8 cellular contexts compared by ENCODE assay signal in genomic region chr17:46400543-46400942, GRCh38. TPM values are rescaled to one million over a fixed set of nuclear protein-coding genes. Genes with fewer than 3 reads are reported as not detected.
DNase-seq lines count a peak whose midpoint lies in the region; ATAC-seq, FAIRE-seq and TF ChIP-seq lines count a peak whose summit lies in the region.
"Not testable (repeated sequence)": the region's sequence is repeated elsewhere in the genome, so short reads cannot be mapped to it uniquely, and the experiment has no call there.

No MANE protein-coding gene starts in this region.

- peak; percentile 98 for FAIRE-seq in astrocyte (lab: Jason Lieb, UNC)
- peak; percentile 50 for FAIRE-seq in urothelium cell line (lab: Jason Lieb, UNC)

- H4K5ac ChIP-seq in IMR-90 (ENCODE audit: low read depth, low read length) = not testable (repeated sequence)

- not testable (repeated sequence) for H3K27ac ChIP-seq in IMR-90 (ENCODE audit: insufficient read depth, low read length); Panc1 (ENCODE audit: low read length); astrocyte (ENCODE audit: low read depth, low read length); psoas muscle; thoracic aorta

- DNase-seq in HFFc6 = peak; percentile 65
- not testable (repeated sequence) for DNase-seq in IMR-90; Panc1 (ENCODE audit: low read depth, low spot score); astrocyte (ENCODE audit: low read depth); left ventricle myocardium superior; psoas muscle; thoracic aorta (ENCODE audit: low spot score); urothelium cell line (ENCODE audit: low spot score)

- in situ Hi-C loops in IMR-90 (cut with MboI; ENCODE audit: low sequenced_read_pairs); Panc1 (cut with HindIII; ENCODE audit: low pct_unique_long_range_greater_than_20kb, low sequenced_read_pairs): not testable (repeated sequence)

- H3K4ac ChIP-seq in IMR-90 (ENCODE audit: low read depth, low read length) = not testable (repeated sequence)

- not testable (repeated sequence) for H3K4me1 Mint-ChIP-seq in HFFc6 (ENCODE audit: low read depth); astrocyte (ENCODE audit: low read depth, unreplicated experiment)

- H3K79me2 ChIP-seq in astrocyte (ENCODE audit: insufficient read depth, low read length) = not testable (repeated sequence)

- not testable (repeated sequence) for H4K20me1 ChIP-seq in IMR-90 (ENCODE audit: insufficient read depth, low read length); astrocyte (ENCODE audit: insufficient read depth, low read length)

- not testable (repeated sequence) for H2BK15ac ChIP-seq in IMR-90 (ENCODE audit: low read depth, low read length)

- not testable (repeated sequence) for H4K8ac ChIP-seq in IMR-90 (ENCODE audit: low read depth in 2 of 2, low read length in 2 of 2)

- not testable (repeated sequence) for TF ChIP-seq POLR2A in IMR-90 (IDR thresholded peaks at IDR 0.05; ENCODE audit: low read depth, low read length)

- not testable (repeated sequence) for H2AFZ ChIP-seq in IMR-90 (replicated peaks; ENCODE audit: low read length, poor library complexity); astrocyte (ENCODE audit: low read depth, low read length)

- not testable (repeated sequence) for H2BK5ac ChIP-seq in IMR-90 (ENCODE audit: low read depth, low read length, poor library complexity, severe bottlenecking)

- not testable (repeated sequence) for H2BK120ac ChIP-seq in IMR-90 (ENCODE audit: low read depth, low read length)

- H3K4me2 ChIP-seq in IMR-90 (ENCODE audit: low read depth, low read length); astrocyte (ENCODE audit: low read length): not testable (repeated sequence)

- dilution Hi-C loops in IMR-90 (cut with HindIII; ENCODE audit: low sequenced_read_pairs, unreplicated experiment) = not testable (repeated sequence)

- not testable (repeated sequence) for H3K14ac ChIP-seq in IMR-90 (replicated peaks; ENCODE audit: low read depth, low read length)

- H4K91ac ChIP-seq in IMR-90 (ENCODE audit: insufficient read depth, low read depth, low read length) = not testable (repeated sequence)

- not testable (repeated sequence) for H3K27ac Mint-ChIP-seq in HFFc6; astrocyte (ENCODE audit: unreplicated experiment)

- not testable (repeated sequence) for H3K18ac ChIP-seq in IMR-90 (ENCODE audit: low read depth, low read length)

- POLR2A ChIA-PET in IMR-90 (lab: Charles Lee; ENCODE audit: unreplicated experiment); Panc1 (lab: Charles Lee): not testable (repeated sequence)

- intact Hi-C loops in IMR-90 (cut with micrococcal nuclease); Panc1 (cut with micrococcal nuclease; ENCODE audit: unreplicated experiment); left ventricle myocardium superior (cut with micrococcal nuclease); psoas muscle (cut with DNase I): not testable (repeated sequence)

- H3K27me3 Mint-ChIP-seq in HFFc6 (ENCODE audit: insufficient read depth); astrocyte (ENCODE audit: low read depth, unreplicated experiment): not testable (repeated sequence)

- H3K4me3 ChIP-seq in IMR-90 (ENCODE audit: insufficient read depth, low read depth, low read length); Panc1 (ENCODE audit: low read depth in 2 of 2, low read length in 2 of 2); astrocyte (ENCODE audit: insufficient read depth, low read depth, low read length); psoas muscle; thoracic aorta: not testable (repeated sequence)

- WGBS in IMR-90 (ENCODE audit: extremely low coverage in 2 of 2, insufficient read length in 1 of 2), 2 experiments = no CpG with 5 or more reads among the region's 3 CpGs
- WGBS in psoas muscle, 3 donors = 0 to 14% (median 13%) methylated on average over 1 of the region's 3 CpGs

- H2AK5ac ChIP-seq in IMR-90 (ENCODE audit: low read depth, low read length) = not testable (repeated sequence)

- not testable (repeated sequence) for H3K9me3 Mint-ChIP-seq in HFFc6; astrocyte (ENCODE audit: unreplicated experiment)

- not testable (repeated sequence) for TF ChIP-seq CTCF in HFFc6 (IDR thresholded peaks at IDR 0.05); IMR-90 (conservative IDR thresholded peaks at IDR 0.05; ENCODE audit: low read depth, low read length); Panc1 (IDR thresholded peaks at IDR 0.05); astrocyte (IDR thresholded peaks at IDR 0.05; ENCODE audit: insufficient read depth, low read depth, low read length); psoas muscle (IDR thresholded peaks at IDR 0.05); thoracic aorta (IDR thresholded peaks at IDR 0.05)

- not testable (repeated sequence) for H3K56ac ChIP-seq in IMR-90 (ENCODE audit: extremely low read depth, insufficient read depth, low read length)

- H3K9me3 ChIP-seq in IMR-90 (ENCODE audit: control insufficient read depth, insufficient read depth, low read length); Panc1 (ENCODE audit: control insufficient read depth, insufficient read depth, low read depth, low read length); astrocyte (ENCODE audit: insufficient read depth, low read depth, low read length); psoas muscle; thoracic aorta: not testable (repeated sequence)

- H3K79me1 ChIP-seq in IMR-90 (ENCODE audit: low read depth in 1 of 2, low read length in 2 of 2) = not testable (repeated sequence)

- not testable (repeated sequence) for TF ChIP-seq RAD21 in IMR-90 (IDR thresholded peaks at IDR 0.05; ENCODE audit: low read length)

- not testable (repeated sequence) for H3K4me3 Mint-ChIP-seq in HFFc6; astrocyte (ENCODE audit: unreplicated experiment)

- CTCF ChIA-PET in IMR-90 (lab: Yijun Ruan, JAX); Panc1 (lab: Charles Lee): not testable (repeated sequence)

- not testable (repeated sequence) for H3K27me3 ChIP-seq in IMR-90 (ENCODE audit: control insufficient read depth, insufficient read depth, low read length); Panc1 (ENCODE audit: control insufficient read depth, insufficient read depth, low read length); astrocyte (ENCODE audit: insufficient read depth, low read length); psoas muscle (ENCODE audit: insufficient read depth in 3 of 3, low read length in 2 of 3); thoracic aorta (replicated peaks; ENCODE audit: insufficient read depth)

- H3K36me3 ChIP-seq in IMR-90 (ENCODE audit: control insufficient read depth, insufficient read depth, low read length); Panc1 (ENCODE audit: control insufficient read depth, insufficient read depth, low read length); astrocyte (ENCODE audit: insufficient read depth, low read length); psoas muscle (ENCODE audit: insufficient read depth in 1 of 2, low read depth in 1 of 2); thoracic aorta: not testable (repeated sequence)

- H2AK9ac ChIP-seq in IMR-90 (replicated peaks; ENCODE audit: low read depth, low read length, poor library complexity) = not testable (repeated sequence)

- not testable (repeated sequence) for H3K36me3 Mint-ChIP-seq in HFFc6 (ENCODE audit: low read depth); astrocyte (ENCODE audit: low read depth, unreplicated experiment)

- not testable (repeated sequence) for BruUV-seq in IMR-90 (replicated peaks; lab: Mats Ljungman, UMichigan); Panc1 (replicated peaks; lab: Mats Ljungman, UMichigan)

- not testable (repeated sequence) for H3K9ac ChIP-seq in IMR-90 (ENCODE audit: low read depth, low read length); astrocyte (ENCODE audit: low read length)

- H3K23ac ChIP-seq in IMR-90 (ENCODE audit: low read depth, low read length) = not testable (repeated sequence)

- ATAC-seq in IMR-90 (ENCODE audit: low read depth) (peak; percentile 68; the same call in 1 of the 2 replicates), Panc1 (peak; percentile 34; the same call in 1 of the 2 replicates), left ventricle myocardium superior (peak; percentile 18), psoas muscle (peak in 3 of 4 donors; percentile 22 to 39 (median 28)), thoracic aorta (ENCODE audit: insufficient number of reproducible peaks, low FRiP score, low read depth) (peak; percentile 64)

- not testable (repeated sequence) for H3K9me1 ChIP-seq in IMR-90 (ENCODE audit: insufficient read depth, low read length)

- H2BK20ac ChIP-seq in IMR-90 (ENCODE audit: low read depth, low read length) = not testable (repeated sequence)

- H3K4me1 ChIP-seq in IMR-90 (ENCODE audit: control insufficient read depth, insufficient read depth, low read length); Panc1 (ENCODE audit: control insufficient read depth, insufficient read depth, low read length); astrocyte (ENCODE audit: insufficient read depth, low read length); psoas muscle; thoracic aorta (ENCODE audit: control insufficient read depth in 1 of 2, low read depth in 2 of 2): not testable (repeated sequence)

RNA-seq across cellular contexts. Expression of gene ARL17B, which starts 39.0 kb away (rescaled TPM):
- 10 to 100 TPM in 5 of 6 experiments, 1 to 10 TPM in 1; 9.9 to 14.3 (median 12.1) TPM for total RNA-seq in HFFc6 (2021; fragmentation: NEBNext Ultra II Directional; extraction: Animal tissue kit (Norgen Biotek cat#: 25700))
- 4.8 and 5.0 TPM in 2 replicates for total RNA-seq in IMR-90 (2012; rRNA removed)
- polyA plus RNA-seq in IMR-90 (2012; rRNA removed) = 4.6 and 6.5 TPM in 2 replicates
- polyA plus RNA-seq in IMR-90 (2012; cell fraction: cytosol; rRNA removed) = 3.0 and 4.3 TPM in 2 replicates
- polyA plus RNA-seq in IMR-90 (2012; cell fraction: nucleus; rRNA removed; ENCODE audit: low replicate concordance) = 5.6 and 15.7 TPM in 2 replicates
- total RNA-seq in Panc1 (2021; ENCODE audit: unreplicated experiment) = 12.7 TPM
- polyA plus RNA-seq in Panc1 (2012; ENCODE audit: insufficient read length) = 4.7 TPM
- 10.6 and 12.2 TPM in 2 replicates for total RNA-seq in astrocyte
- total RNA-seq in left ventricle myocardium superior = 17.8 TPM
- total RNA-seq in psoas muscle = 10 to 100 TPM in 1 of 4 donors, 1 to 10 TPM in 3; 7.6 to 12.5 (median 8.2) TPM
- 10 to 100 TPM in 1 of 3 donors, 1 to 10 TPM in 2; 3.8 to 27.1 (median 8.7) TPM for polyA plus RNA-seq in psoas muscle
- total RNA-seq in thoracic aorta = 10 to 100 TPM; 21.4 to 28.3 TPM

Comparison
In these comparisons a context has a peak if more than half of its experiments do, and no peak if none do; other contexts are left out.
1. ATAC-seq: peak in every context shown above with its lines; median percentile 68 in IMR-90; 64 in thoracic aorta; 34 in Panc1; 28 in psoas muscle; 18 in left ventricle myocardium superior.